ENCODE assay signal across 14 cellular contexts in the genomic region with DNA sequence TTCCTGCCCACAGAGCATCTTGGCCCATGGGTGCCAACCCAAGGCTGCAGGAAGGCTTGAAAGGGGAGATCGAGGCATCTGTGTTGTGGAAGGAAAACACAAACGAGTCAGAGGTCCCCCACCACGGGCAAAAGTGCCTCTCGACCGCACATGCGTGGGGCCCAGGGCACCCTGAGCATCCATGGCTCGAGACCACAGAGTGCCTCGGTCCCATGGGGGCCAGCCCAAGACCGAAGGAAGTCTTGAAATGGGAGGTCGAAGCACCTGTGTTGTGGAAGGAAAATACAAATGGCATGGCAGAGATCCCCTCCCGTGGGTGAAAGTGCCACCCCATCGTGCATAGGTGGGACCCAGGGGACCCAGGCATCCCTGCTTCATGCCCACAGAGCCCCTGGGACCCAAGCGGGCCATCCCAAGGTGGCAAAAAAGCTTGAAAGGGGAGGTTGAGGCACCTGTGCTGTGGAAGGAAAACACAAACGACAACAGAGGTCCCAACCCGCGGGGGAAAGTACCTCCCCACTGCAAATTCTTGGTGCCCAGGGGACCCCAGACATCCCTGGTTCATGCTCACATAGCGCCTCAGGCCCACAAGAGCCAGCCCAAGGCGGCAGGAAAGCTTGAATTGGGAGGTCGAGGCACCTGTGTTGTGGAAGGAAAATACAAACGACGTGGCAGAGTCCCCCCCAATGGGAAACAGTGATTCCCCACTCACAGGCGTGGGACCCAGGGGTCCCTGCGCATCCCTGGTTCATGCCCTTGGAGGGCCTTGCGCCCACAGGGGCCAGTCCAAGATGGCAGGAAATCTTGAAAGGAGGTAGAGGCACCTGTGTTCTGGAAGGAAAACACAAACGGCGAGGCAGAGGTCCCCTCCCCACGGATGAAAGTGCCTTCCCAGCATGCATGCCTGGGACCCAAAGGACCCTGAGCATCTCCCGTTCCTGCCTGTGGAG.
DNase-seq lines count a peak whose midpoint lies in the region; ATAC-seq and TF ChIP-seq lines count a peak whose summit lies in the region.
"Had no signal": no experiment of that assay in that cellular context is flagged by ENCODE, and none has a peak within 500 bp of the region (broad histone marks: within the 10 kb centered on the region; RNA-seq: fewer than 3 reads in every experiment).

No MANE protein-coding gene starts in this region.

- H3K27ac Mint-ChIP-seq in WTC11, result no peak overlapping the region
- H3K27ac Mint-ChIP-seq: activated naive CD8-positive, alpha-beta T cell treated with anti-CD3 and anti-CD28 coated beads, Interleukin-2, amount 50 U/mL, for 24 hours; CD8-positive, alpha-beta T cell had no signal

- H3K4me1 Mint-ChIP-seq in WTC11, result no peaks in the 10 kb centered on the region
- H3K4me1 Mint-ChIP-seq: activated naive CD8-positive, alpha-beta T cell treated with anti-CD3 and anti-CD28 coated beads, Interleukin-2, amount 50 U/mL, for 24 hours had no signal

- peaks cover 4% of the 10 kb centered on the region for H3K27me3 Mint-ChIP-seq in WTC11 (ENCODE audit: low read depth)
- H3K27me3 Mint-ChIP-seq: activated naive CD8-positive, alpha-beta T cell treated with anti-CD3 and anti-CD28 coated beads, Interleukin-2, amount 50 U/mL, for 24 hours had no signal

- no peak overlapping the region for H3K4me3 Mint-ChIP-seq in WTC11
- H3K4me3 Mint-ChIP-seq: activated naive CD8-positive, alpha-beta T cell treated with anti-CD3 and anti-CD28 coated beads, Interleukin-2, amount 50 U/mL, for 24 hours; CD8-positive, alpha-beta T cell had no signal

- peak; percentile 6 for DNase-seq in D341Med (ENCODE audit: low spot score)
- peak; percentile 1 for DNase-seq in WTC11 (ENCODE audit: low spot score)
- peak; percentile 13 for DNase-seq in Right ventricle myocardium inferior (ENCODE audit: missing footprints)
- peak in 8 of 10 donors; percentile 1 to 63 (median 10) for DNase-seq in posterior cingulate gyrus
- DNase-seq in SKM-1 treated with dmso at 0.1 percent for 144 hours (lab: John Stamatoyannopoulos, UW; ENCODE audit: unreplicated experiment), result no peak
- DNase-seq in putamen (ENCODE audit: low spot score), result no peak
- DNase-seq: activated CD4-positive, alpha-beta T cell treated with anti-CD3 and anti-CD28 coated beads for 48 hours; activated naive CD8-positive, alpha-beta T cell treated with anti-CD3 and anti-CD28 coated beads, Interleukin-2, amount 50 U/mL, for 24 hours; Karpas-422; NCI-H1930; occipital lobe had no signal

- CTCF ChIA-PET in WTC11 (lab: Charles Lee), result no interaction called here

- POLR2A ChIA-PET in WTC11 (lab: Charles Lee), result no interaction called here

- no peak for TF ChIP-seq CTCF in WTC11 (IDR thresholded peaks at IDR 0.05)

- H3K9me3 Mint-ChIP-seq in WTC11, result peaks cover 47% of the 10 kb centered on the region
- H3K9me3 Mint-ChIP-seq: activated naive CD8-positive, alpha-beta T cell treated with anti-CD3 and anti-CD28 coated beads, Interleukin-2, amount 50 U/mL, for 24 hours had no signal

- intact Hi-C loops in Right ventricle myocardium inferior (cut with DNase I) (no loop called here), posterior cingulate gyrus (cut with DNase I) (no loop called here)

- H3K36me3 Mint-ChIP-seq in WTC11, result peaks cover 61% of the 10 kb centered on the region
- H3K36me3 Mint-ChIP-seq: CD8-positive, alpha-beta T cell had no signal

- ATAC-seq in WTC11 (no peak), Right ventricle myocardium inferior (no peak), GM18498 (IDR thresholded peaks at IDR 0.05; ENCODE audit: unreplicated experiment) (no peak), HG03045 (IDR thresholded peaks at IDR 0.05; ENCODE audit: unreplicated experiment) (no peak)
- ATAC-seq: activated naive CD8-positive, alpha-beta T cell treated with anti-CD3 and anti-CD28 coated beads, Interleukin-2, amount 50 U/mL, for 24 hours; CD8-positive, alpha-beta T cell had no signal

TF ChIP-seq in WTC11, 78 proteins besides CTCF, POLR2A, EP300 and RAD21:
- TF ChIP-seq ERG (CRISPR knock-in tag; IDR thresholded peaks at IDR 0.05), result no peak
- TF ChIP-seq ATF1 (CRISPR knock-in tag; IDR thresholded peaks at IDR 0.05), result no peak
- TF ChIP-seq FOXP4 (CRISPR knock-in tag; IDR thresholded peaks at IDR 0.05), result no peak
- no peak for TF ChIP-seq NFYB (CRISPR knock-in tag; conservative IDR thresholded peaks at IDR 0.05; ENCODE audit: low read depth)
- TF ChIP-seq JAZF1 (CRISPR knock-in tag; IDR thresholded peaks at IDR 0.05), result no peak
- no peak for TF ChIP-seq GRHL2 (CRISPR knock-in tag; IDR thresholded peaks at IDR 0.05; ENCODE audit: insufficient replicate concordance, severe bottlenecking)
- TF ChIP-seq ZNF263 (CRISPR knock-in tag; IDR thresholded peaks at IDR 0.05; ENCODE audit: low read depth), result no peak
- TF ChIP-seq NR2C2 (CRISPR knock-in tag; IDR thresholded peaks at IDR 0.05), result no peak
- TF ChIP-seq CREM (CRISPR knock-in tag; IDR thresholded peaks at IDR 0.05), result no peak
- TF ChIP-seq AR (CRISPR knock-in tag; IDR thresholded peaks at IDR 0.05), result no peak
- TF ChIP-seq E2F1 (CRISPR knock-in tag; IDR thresholded peaks at IDR 0.05), result no peak
- no peak for TF ChIP-seq FOXK1 (CRISPR knock-in tag; IDR thresholded peaks at IDR 0.05)
- no peak for TF ChIP-seq ZNF396 (CRISPR knock-in tag; IDR thresholded peaks at IDR 0.05; ENCODE audit: borderline replicate concordance)
- TF ChIP-seq OVOL2 (CRISPR knock-in tag; IDR thresholded peaks at IDR 0.05; ENCODE audit: borderline replicate concordance), result no peak
- no peak for TF ChIP-seq SP1 (CRISPR knock-in tag; conservative IDR thresholded peaks at IDR 0.05)
- TF ChIP-seq RORB (CRISPR knock-in tag; IDR thresholded peaks at IDR 0.05), result no peak
- TF ChIP-seq ZBTB21 (CRISPR knock-in tag; IDR thresholded peaks at IDR 0.05; ENCODE audit: borderline replicate concordance), result no peak

Comparison
In these comparisons a context has a peak if more than half of its experiments do, and no peak if none do; other contexts are left out.
1. DNase-seq: peak in D341Med (single experiment), WTC11 (single experiment), Right ventricle myocardium inferior (single experiment) and posterior cingulate gyrus (8 of 10); none in SKM-1 treated with dmso at 0.1 percent for 144 hours (single experiment) and putamen (single experiment).